Comparison of ENCODE assay signal across 1 cellular context in genomic region chr17:29565643-29566472, GRCh38.
TF ChIP-seq lines count a peak whose summit lies in the region.

No MANE protein-coding gene starts in this region.

TF ChIP-seq in HepG2, 621 proteins besides CTCF, POLR2A, EP300 and RAD21 (continued from another document and continues in another):
- TF ChIP-seq SIN3A (IDR thresholded peaks at IDR 0.05; ENCODE audit: borderline replicate concordance, low read depth, low read length) (no peak), ZNF253 (CRISPR knock-in tag; IDR thresholded peaks at IDR 0.05; ENCODE audit: borderline replicate concordance) (no peak), JUN (CRISPR knock-in tag; IDR thresholded peaks at IDR 0.05) (no peak), SMC3 (IDR thresholded peaks at IDR 0.05; ENCODE audit: low read length) (no peak), ZNF597 (CRISPR knock-in tag; IDR thresholded peaks at IDR 0.05) (no peak), SPEN (CRISPR knock-in tag; IDR thresholded peaks at IDR 0.05; ENCODE audit: low read depth) (0 out of 2 replicates have a peak, but pooled peaks have one; percentile 2), HOMEZ (CRISPR knock-in tag; IDR thresholded peaks at IDR 0.05; ENCODE audit: low read depth) (no peak), ZNF503 (CRISPR knock-in tag; IDR thresholded peaks at IDR 0.05) (no peak), MED1 (CRISPR knock-in tag; IDR thresholded peaks at IDR 0.05) (0 out of 2 replicates have a peak, but pooled peaks have one; percentile 18), MTF1 (CRISPR knock-in tag; IDR thresholded peaks at IDR 0.05) (no peak), MLX (CRISPR knock-in tag; IDR thresholded peaks at IDR 0.05) (no peak), DNMT3B (CRISPR knock-in tag; conservative IDR thresholded peaks at IDR 0.05) (no peak), ZNF512B (CRISPR knock-in tag; IDR thresholded peaks at IDR 0.05; ENCODE audit: borderline replicate concordance) (no peak), FOXK1 (CRISPR knock-in tag; IDR thresholded peaks at IDR 0.05; ENCODE audit: borderline replicate concordance, low read depth) (no peak; the same call in 1 of the 2 replicates), DDIT3 (CRISPR knock-in tag; IDR thresholded peaks at IDR 0.05) (no peak), SAP130 (CRISPR knock-in tag; IDR thresholded peaks at IDR 0.05; ENCODE audit: low read depth) (no peak; the same call in 1 of the 2 replicates), ELF1 (CRISPR knock-in tag; IDR thresholded peaks at IDR 0.05) (0 out of 2 replicates have a peak, but pooled peaks have one; percentile 19), CEBPG (CRISPR knock-in tag; IDR thresholded peaks at IDR 0.05) (no peak), ZNF530 (CRISPR knock-in tag; IDR thresholded peaks at IDR 0.05; ENCODE audit: low read depth) (no peak), AGO2 (optimal IDR thresholded peaks at IDR 0.05; ENCODE audit: low read depth, low read length) (no peak), KDM1A (CRISPR knock-in tag; IDR thresholded peaks at IDR 0.05) (no peak), ELF4 (CRISPR knock-in tag; IDR thresholded peaks at IDR 0.05; ENCODE audit: borderline replicate concordance) (no peak), GLMP (CRISPR knock-in tag; IDR thresholded peaks at IDR 0.05; ENCODE audit: borderline replicate concordance) (no peak), NFIC (IDR thresholded peaks at IDR 0.05; ENCODE audit: low read length) (no peak), TEAD3 (CRISPR knock-in tag; optimal IDR thresholded peaks at IDR 0.05; ENCODE audit: borderline replicate concordance) (no peak), ZBTB43 (CRISPR knock-in tag; conservative IDR thresholded peaks at IDR 0.05) (no peak), DZIP1 (CRISPR knock-in tag; IDR thresholded peaks at IDR 0.05) (0 out of 2 replicates have a peak, but pooled peaks have one; percentile 32), ZNF740 (CRISPR knock-in tag; IDR thresholded peaks at IDR 0.05) (no peak), USF2 (IDR thresholded peaks at IDR 0.05; ENCODE audit: low read depth, low read length) (no peak), USF2 (CRISPR knock-in tag; IDR thresholded peaks at IDR 0.05; ENCODE audit: borderline replicate concordance) (0 out of 2 replicates have a peak, but pooled peaks have one; percentile 40), PHF20 (CRISPR knock-in tag; IDR thresholded peaks at IDR 0.05) (no peak), ZNF816 (CRISPR knock-in tag; IDR thresholded peaks at IDR 0.05; ENCODE audit: borderline replicate concordance) (no peak), ZNF496 (CRISPR knock-in tag; IDR thresholded peaks at IDR 0.05; ENCODE audit: insufficient replicate concordance) (no peak), ZNF720 (CRISPR knock-in tag; IDR thresholded peaks at IDR 0.05) (no peak), PHF8 (CRISPR knock-in tag; IDR thresholded peaks at IDR 0.05) (peak; percentile 71), KLF9 (CRISPR knock-in tag; IDR thresholded peaks at IDR 0.05; ENCODE audit: low read depth) (no peak), CHCHD3 (CRISPR knock-in tag; IDR thresholded peaks at IDR 0.05) (no peak), RFX1 (IDR thresholded peaks at IDR 0.05) (no peak), ZNF572 (CRISPR knock-in tag; IDR thresholded peaks at IDR 0.05) (no peak), CENPX (CRISPR knock-in tag; IDR thresholded peaks at IDR 0.05) (no peak), RARA (CRISPR knock-in tag; IDR thresholded peaks at IDR 0.05) (no peak), ZNF136 (CRISPR knock-in tag; IDR thresholded peaks at IDR 0.05; ENCODE audit: low read depth) (no peak), KAT8 (CRISPR knock-in tag; IDR thresholded peaks at IDR 0.05) (no peak), KLF12 (CRISPR knock-in tag; IDR thresholded peaks at IDR 0.05; ENCODE audit: borderline replicate concordance) (no peak), ZSCAN21 (CRISPR knock-in tag; IDR thresholded peaks at IDR 0.05; ENCODE audit: borderline replicate concordance) (no peak), SAFB2 (CRISPR knock-in tag; IDR thresholded peaks at IDR 0.05; ENCODE audit: borderline replicate concordance, low read depth) (no peak), HNF4A (CRISPR knock-in tag; IDR thresholded peaks at IDR 0.05) (no peak; the same call in 1 of the 2 replicates), PLRG1 (conservative IDR thresholded peaks at IDR 0.05) (no peak), TAF15 (IDR thresholded peaks at IDR 0.05; ENCODE audit: low read depth, low read length, poor library complexity, severe bottlenecking) (no peak), BRF2 (CRISPR knock-in tag; IDR thresholded peaks at IDR 0.05) (no peak), ZNF605 (CRISPR knock-in tag; IDR thresholded peaks at IDR 0.05) (peak; percentile 71), SIX4 (CRISPR knock-in tag; IDR thresholded peaks at IDR 0.05) (no peak), SOX6 (IDR thresholded peaks at IDR 0.05) (no peak), SOX6 (CRISPR knock-in tag; IDR thresholded peaks at IDR 0.05) (peak; percentile 48)
